10 cellular contexts compared by ENCODE assay signal in the genomic region with DNA sequence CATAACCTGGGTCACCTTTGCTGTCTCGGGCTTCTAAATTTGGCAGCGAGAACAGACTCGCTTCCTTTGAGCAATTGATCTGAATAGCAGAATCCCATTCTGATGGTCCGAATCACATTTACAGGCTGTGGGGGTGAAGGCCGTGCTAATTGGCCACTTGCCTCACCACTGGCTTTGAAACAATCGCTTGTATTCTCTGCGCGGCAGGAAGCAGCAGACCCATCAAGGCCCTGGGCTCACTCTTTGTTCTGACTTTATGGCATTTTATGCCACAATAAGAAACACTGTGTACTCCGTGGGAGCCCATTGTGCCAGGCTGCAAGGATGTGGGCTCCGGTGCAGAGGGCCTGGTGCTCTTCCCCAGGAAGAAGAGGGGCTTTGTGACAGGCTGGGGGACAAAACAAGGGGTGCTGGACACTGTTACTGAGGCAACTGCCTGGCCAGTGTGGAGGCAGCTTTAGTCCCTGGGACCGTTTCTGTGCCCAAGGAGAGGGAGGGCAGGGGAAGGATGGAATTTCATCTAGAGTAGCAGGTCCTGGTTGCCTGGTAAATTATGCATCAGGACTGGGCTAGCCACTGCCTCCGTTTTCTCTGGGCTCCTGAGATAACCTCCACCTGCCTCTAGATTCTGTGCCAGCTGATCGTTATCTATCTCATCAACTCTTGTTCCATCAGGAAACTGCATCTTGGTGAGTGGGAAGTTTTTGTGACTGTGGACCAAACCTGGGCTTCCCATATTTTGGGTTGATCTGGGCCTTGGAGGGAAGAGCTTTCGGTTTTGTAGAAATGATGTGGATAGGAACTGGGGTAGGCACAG.
A peak's percentile ranks its signal among the peaks of the same experiment; 100 is the strongest.
DNase-seq lines count a peak whose midpoint lies in the region; ATAC-seq and TF ChIP-seq lines count a peak whose summit lies in the region.
"Had no signal": no experiment of that assay in that cellular context is flagged by ENCODE, and none has a peak within 500 bp of the region (broad histone marks: within the 10 kb centered on the region; RNA-seq: fewer than 3 reads in every experiment).

No MANE protein-coding gene starts in this region.

- peak overlapping the region; percentile 68 to 75 for H3K27ac ChIP-seq in uterus

- H3K36me3 ChIP-seq in uterus = no peaks in the 10 kb centered on the region

- peak overlapping the region; percentile 90 for H3K4me3 Mint-ChIP-seq in endothelial cell (ENCODE audit: unreplicated experiment)
- no peak overlapping the region for H3K4me3 Mint-ChIP-seq in activated CD4-positive, alpha-beta T cell treated with anti-CD3 and anti-CD28 coated beads for 36 hours

- intact Hi-C loops in Right ventricle myocardium superior (cut with DNase I) (loop anchor here (10.0 kb wide), 1 partner anchor 699 kb away; no protein-coding TSS in a partner anchor), Right ventricle myocardium inferior (cut with DNase I) (loop anchor here (1.0 to 2.0 kb wide), 3 partner anchors 21 to 699 kb away; no protein-coding TSS in a partner anchor), uterus (cut with DNase I; ENCODE audit: low total_unique reads) (loop anchor here (10.0 kb wide), 1 partner anchor 259 kb away; a partner anchor contains a TSS)
- intact Hi-C loops in activated CD4-positive, alpha-beta T cell treated with anti-CD3 and anti-CD28 coated beads for 36 hours (cut with DNase I, micrococcal nuclease) = loop anchor here in 1 of 2 experiments (10.0 kb wide), 1 partner anchor 359 kb away; no protein-coding TSS in a partner anchor

- peaks cover 0 to 5% of the 10 kb centered on the region in 2 donors for H3K4me1 ChIP-seq in uterus

- peaks cover 2% of the 10 kb centered on the region for H3K27me3 Mint-ChIP-seq in endothelial cell (ENCODE audit: unreplicated experiment)
- peaks cover 35% of the 10 kb centered on the region for H3K27me3 Mint-ChIP-seq in activated CD4-positive, alpha-beta T cell treated with anti-CD3 and anti-CD28 coated beads for 36 hours

- H3K9me3 ChIP-seq in uterus = no peaks in the 10 kb centered on the region

- TF ChIP-seq POLR2A in uterus (IDR thresholded peaks at IDR 0.05) = no peak

- peaks cover 24% of the 10 kb centered on the region for H3K4me1 Mint-ChIP-seq in endothelial cell (ENCODE audit: unreplicated experiment)
- peaks cover 6% of the 10 kb centered on the region for H3K4me1 Mint-ChIP-seq in activated CD4-positive, alpha-beta T cell treated with anti-CD3 and anti-CD28 coated beads for 36 hours

- no peaks in the 10 kb centered on the region for H3K9me3 Mint-ChIP-seq in endothelial cell (ENCODE audit: unreplicated experiment)
- no peaks in the 10 kb centered on the region for H3K9me3 Mint-ChIP-seq in activated CD4-positive, alpha-beta T cell treated with anti-CD3 and anti-CD28 coated beads for 36 hours (ENCODE audit: low read depth)

- ATAC-seq in Right ventricle myocardium superior (ENCODE audit: poor library complexity) = peak; percentile 17
- no peak for ATAC-seq in Right ventricle myocardium inferior
- ATAC-seq in GM21717 (IDR thresholded peaks at IDR 0.05; ENCODE audit: unreplicated experiment) = no peak
- ATAC-seq in activated CD4-positive, alpha-beta T cell treated with anti-CD3 and anti-CD28 coated beads for 36 hours = no peak

- H3K4me3 ChIP-seq in uterus = no peak overlapping the region

- POLR2A ChIA-PET in activated CD4-positive, alpha-beta T cell treated with anti-CD3 and anti-CD28 coated beads for 36 hours (lab: Charles Lee) = no interaction called here

- H3K27me3 ChIP-seq in uterus = no peaks in the 10 kb centered on the region

- H3K27ac Mint-ChIP-seq in endothelial cell (ENCODE audit: unreplicated experiment) = peak overlapping the region; percentile 87
- H3K27ac Mint-ChIP-seq in activated CD4-positive, alpha-beta T cell treated with anti-CD3 and anti-CD28 coated beads for 36 hours = no peak overlapping the region

- CTCF ChIA-PET in activated CD4-positive, alpha-beta T cell treated with anti-CD3 and anti-CD28 coated beads for 36 hours (lab: Charles Lee) = interaction anchor here (0.6 to 0.8 kb wide), 2 partner anchors 52 to 701 kb away, joined by 4 read pairs; no protein-coding TSS in a partner anchor

- DNase-seq in Right ventricle myocardium superior = peak; percentile 55
- DNase-seq in Right ventricle myocardium inferior (ENCODE audit: missing footprints) = no peak
- DNase-seq in endothelial cell (ENCODE audit: low spot score) = no peak
- DNase-seq in mesenteric fat pad (ENCODE audit: low spot score) = peak; percentile 76
- no peak for DNase-seq in uterus
- no peak for DNase-seq in SK-N-DZ (ENCODE audit: low spot score)
- no peak for DNase-seq in activated CD4-positive, alpha-beta T cell treated with anti-CD3 and anti-CD28 coated beads for 36 hours
- DNase-seq: activated naive CD4-positive, alpha-beta T cell treated with anti-CD3 and anti-CD28 coated beads, Interleukin-2, amount 50 U/mL, for 16 hours; DND-41 had no signal

- TF ChIP-seq CTCF in endothelial cell (IDR thresholded peaks at IDR 0.05; ENCODE audit: unreplicated experiment) (no peak), uterus (IDR thresholded peaks at IDR 0.05) (no peak)

- peaks cover 14% of the 10 kb centered on the region for H3K36me3 Mint-ChIP-seq in endothelial cell (ENCODE audit: low read depth, unreplicated experiment)
- no peaks in the 10 kb centered on the region for H3K36me3 Mint-ChIP-seq in activated CD4-positive, alpha-beta T cell treated with anti-CD3 and anti-CD28 coated beads for 36 hours (ENCODE audit: low read depth)

Comparison
In these comparisons a context has a peak if more than half of its experiments do, and no peak if none do; other contexts are left out.
1. DNase-seq: peak in Right ventricle myocardium superior (single experiment) and mesenteric fat pad (single experiment); none in Right ventricle myocardium inferior (single experiment), endothelial cell (single experiment), uterus (0 of 2), SK-N-DZ (single experiment) and activated CD4-positive, alpha-beta T cell treated with anti-CD3 and anti-CD28 coated beads for 36 hours (single experiment).